ENCODE assay signal across 17 cellular contexts in the genomic region with DNA sequence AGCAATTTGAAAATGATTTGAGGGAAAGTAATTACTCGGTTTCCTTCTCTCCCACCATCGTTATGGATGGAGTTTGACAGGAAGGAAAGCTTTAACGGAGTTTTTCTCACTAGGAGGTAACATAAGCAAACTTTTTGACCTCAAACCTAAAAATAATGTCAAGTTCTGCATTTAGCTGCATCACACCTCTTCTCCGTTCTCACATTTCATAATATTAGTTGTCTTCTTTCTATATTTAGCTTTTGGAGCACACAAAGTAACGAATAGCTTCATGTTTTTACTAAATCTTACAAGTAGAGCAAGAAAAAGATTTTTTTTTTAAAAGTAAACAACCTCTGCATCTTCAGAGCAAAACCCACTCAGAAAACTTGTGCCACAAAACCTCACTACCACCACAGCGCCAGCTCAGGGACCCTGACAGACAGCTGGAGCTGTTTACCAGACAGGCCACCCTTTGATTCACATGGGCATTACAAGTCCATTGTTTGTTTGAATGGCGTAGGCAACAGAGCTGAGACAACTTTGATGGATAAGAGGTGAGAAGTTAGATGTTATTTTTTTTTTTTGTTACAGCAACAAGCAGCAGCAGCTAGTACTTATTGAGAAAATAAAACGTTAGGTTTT. TPM values are rescaled to one million over a fixed set of nuclear protein-coding genes. Genes with fewer than 3 reads are reported as not detected.
DNase-seq lines count a peak whose midpoint lies in the region; ATAC-seq and TF ChIP-seq lines count a peak whose summit lies in the region.
"Had no signal": no experiment of that assay in that cellular context is flagged by ENCODE, and none has a peak within 500 bp of the region (broad histone marks: within the 10 kb centered on the region; RNA-seq: fewer than 3 reads in every experiment).

No MANE protein-coding gene starts in this region.

- H3K27me3 ChIP-seq in osteoblast (ENCODE audit: insufficient read depth, low read length): no peaks in the 10 kb centered on the region
- H3K27me3 ChIP-seq: cardiac muscle cell, gastrocnemius medialis had no signal

- H3K4me3 Mint-ChIP-seq in activated CD4-positive, alpha-beta T cell treated with anti-CD3 and anti-CD28 coated beads for 36 hours: peak overlapping the region; percentile 1
- no peak overlapping the region for H3K4me3 Mint-ChIP-seq in chondrocyte (ENCODE audit: unreplicated experiment)
- H3K4me3 Mint-ChIP-seq: memory B cell; stimulated activated naive B cell treated with anti-CD40 and anti-IgM and Interleukin-4, amounts not matched to agents 10 μg/mL and 1 μg/mL and 100 μg/mL, for 72 hours had no signal

- POLR2A ChIA-PET in activated CD4-positive, alpha-beta T cell treated with anti-CD3 and anti-CD28 coated beads for 36 hours (lab: Charles Lee): interaction anchor here (0.6 to 1.2 kb wide), 6 partner anchors 19 to 174 kb away, joined by 3 to 6 read pairs (median 4); a partner anchor contains a TSS

- H3K4me1 Mint-ChIP-seq in activated CD4-positive, alpha-beta T cell treated with anti-CD3 and anti-CD28 coated beads for 36 hours: peaks cover 51% of the 10 kb centered on the region
- peaks cover 20% of the 10 kb centered on the region for H3K4me1 Mint-ChIP-seq in chondrocyte (ENCODE audit: low read depth)

- H3K27ac Mint-ChIP-seq in activated CD4-positive, alpha-beta T cell treated with anti-CD3 and anti-CD28 coated beads for 36 hours: no peak overlapping the region
- no peak overlapping the region for H3K27ac Mint-ChIP-seq in chondrocyte (ENCODE audit: unreplicated experiment)
- H3K27ac Mint-ChIP-seq: activated naive CD4-positive, alpha-beta T cell treated with anti-CD3 and anti-CD28 coated beads, Interleukin-2, amount 50 U/mL, for 72 hours; memory B cell; stimulated activated naive B cell treated with anti-CD40 and anti-IgM and Interleukin-4, amounts not matched to agents 10 μg/mL and 1 μg/mL and 100 μg/mL, for 72 hours had no signal

- no peaks in the 10 kb centered on the region for H3K9me3 ChIP-seq in osteoblast (ENCODE audit: low read depth, low read length)
- H3K9me3 ChIP-seq: A549, gastrocnemius medialis had no signal

- intact Hi-C loops in activated CD4-positive, alpha-beta T cell treated with anti-CD3 and anti-CD28 coated beads for 36 hours (cut with DNase I, micrococcal nuclease): no loop called here

- in situ Hi-C loops in G401 (cut with HindIII; ENCODE audit: low sequenced_read_pairs): no loop called here

- CTCF ChIA-PET in activated CD4-positive, alpha-beta T cell treated with anti-CD3 and anti-CD28 coated beads for 36 hours (lab: Charles Lee): interaction anchor here (0.5 to 1.3 kb wide), 10 partner anchors 9 to 171 kb away, joined by 3 to 6 read pairs (median 3); no protein-coding TSS in a partner anchor

- no peaks in the 10 kb centered on the region for H3K9me3 Mint-ChIP-seq in activated CD4-positive, alpha-beta T cell treated with anti-CD3 and anti-CD28 coated beads for 36 hours (ENCODE audit: low read depth)
- no peaks in the 10 kb centered on the region for H3K9me3 Mint-ChIP-seq in chondrocyte (ENCODE audit: low read depth)
- H3K9me3 Mint-ChIP-seq: activated naive CD4-positive, alpha-beta T cell treated with anti-CD3 and anti-CD28 coated beads, Interleukin-2, amount 50 U/mL, for 72 hours; memory B cell had no signal

- no peak for TF ChIP-seq CTCF in GM20000 (IDR thresholded peaks at IDR 0.05; ENCODE audit: extremely low read depth, missing control alignments)
- TF ChIP-seq CTCF in osteoblast (IDR thresholded peaks at IDR 0.05; ENCODE audit: extremely low read depth, low read depth, low read length): no peak
- no peak for TF ChIP-seq CTCF in chondrocyte (IDR thresholded peaks at IDR 0.05)

- H4K20me1 ChIP-seq in osteoblast (ENCODE audit: insufficient read depth, low read length): no peaks in the 10 kb centered on the region

- no peaks in the 10 kb centered on the region for H3K36me3 Mint-ChIP-seq in activated CD4-positive, alpha-beta T cell treated with anti-CD3 and anti-CD28 coated beads for 36 hours (ENCODE audit: low read depth)
- H3K36me3 Mint-ChIP-seq in chondrocyte (ENCODE audit: low read depth): no peaks in the 10 kb centered on the region
- H3K36me3 Mint-ChIP-seq: activated naive CD4-positive, alpha-beta T cell treated with anti-CD3 and anti-CD28 coated beads, Interleukin-2, amount 50 U/mL, for 72 hours; memory B cell; stimulated activated naive B cell treated with anti-CD40 and anti-IgM and Interleukin-4, amounts not matched to agents 10 μg/mL and 1 μg/mL and 100 μg/mL, for 72 hours had no signal

- peak overlapping the region; percentile 62 for H2AFZ ChIP-seq in osteoblast (ENCODE audit: low read length)

- peak overlapping the region; percentile 86 for H3K4me2 ChIP-seq in osteoblast (ENCODE audit: insufficient read depth, low read length)

- H3K4me3 ChIP-seq in osteoblast (ENCODE audit: insufficient read depth, low read length): peak overlapping the region; percentile 60
- H3K4me3 ChIP-seq: A549, cardiac muscle cell, gastrocnemius medialis, SK-N-MC had no signal

- peaks cover 19% of the 10 kb centered on the region for H3K4me1 ChIP-seq in osteoblast (ENCODE audit: insufficient read depth, low read length)
- H3K4me1 ChIP-seq: A549 had no signal

- no peak for ATAC-seq in activated CD4-positive, alpha-beta T cell treated with anti-CD3 and anti-CD28 coated beads for 36 hours
- ATAC-seq in GM19463 (IDR thresholded peaks at IDR 0.05; ENCODE audit: unreplicated experiment): no peak
- ATAC-seq: activated naive CD4-positive, alpha-beta T cell treated with anti-CD3 and anti-CD28 coated beads, Interleukin-2, amount 50 U/mL, for 72 hours; gastrocnemius medialis had no signal

- no peaks in the 10 kb centered on the region for H3K36me3 ChIP-seq in osteoblast (ENCODE audit: insufficient read depth, low read length)
- H3K36me3 ChIP-seq: cardiac muscle cell, gastrocnemius medialis had no signal

- no peaks in the 10 kb centered on the region for H3K79me2 ChIP-seq in osteoblast (ENCODE audit: insufficient read depth, low read length)

- DNase-seq in activated CD4-positive, alpha-beta T cell treated with anti-CD3 and anti-CD28 coated beads for 36 hours: no peak
- no peak for DNase-seq in activated CD4-positive, alpha-beta T cell treated with anti-CD3 and anti-CD28 coated beads for 1 hour
- DNase-seq in GM20000 (ENCODE audit: low spot score) (peak; percentile 18), SKM-1 (lab: John Stamatoyannopoulos, UW; ENCODE audit: unreplicated experiment) (peak; percentile 22), osteoblast (ENCODE audit: insufficient read length, low spot score, missing footprints) (peak; percentile 67), G401 (ENCODE audit: low spot score) (no peak), chondrocyte (ENCODE audit: low spot score) (no peak)
- DNase-seq: gastrocnemius medialis; stimulated activated naive B cell treated with anti-CD40 and anti-IgM and Interleukin-4, amounts not matched to agents 10 μg/mL and 1 μg/mL and 100 μg/mL, for 72 hours had no signal

- peaks cover 2% of the 10 kb centered on the region for H3K27me3 Mint-ChIP-seq in activated CD4-positive, alpha-beta T cell treated with anti-CD3 and anti-CD28 coated beads for 36 hours
- H3K27me3 Mint-ChIP-seq in chondrocyte (ENCODE audit: low read depth): peaks cover 3% of the 10 kb centered on the region

- no peak overlapping the region for H3K27ac ChIP-seq in osteoblast (ENCODE audit: low read depth, low read length)
- H3K27ac ChIP-seq: A549, cardiac muscle cell, gastrocnemius medialis, SK-N-MC had no signal

RNA-seq across cellular contexts. Expression of a gene that starts 21.9 kb away (rescaled TPM):
- 100 to 1,000 TPM; 133 to 161 TPM for total RNA-seq in activated CD4-positive, alpha-beta T cell treated with anti-CD3 and anti-CD28 coated beads for 36 hours
- total RNA-seq in osteoblast: not detected in 2 replicates
- not detected in 2 replicates for total RNA-seq in G401 (2014; rRNA removed; shearing (Covaris generic))
- total RNA-seq in chondrocyte: not detected in 3 replicates
- total RNA-seq: cardiac muscle cell, gastrocnemius medialis, HT-29, M059J had no signal

RNA-seq across cellular contexts. Expression of a gene that starts 47.1 kb away (rescaled TPM):
- total RNA-seq in activated CD4-positive, alpha-beta T cell treated with anti-CD3 and anti-CD28 coated beads for 36 hours: 100 to 1,000 TPM; 121 to 127 TPM
- total RNA-seq in osteoblast (under 0.01 TPM in 1 of 2 replicates, not detected in the other), chondrocyte (not detected in 3 replicates)
- not detected in 2 replicates for total RNA-seq in G401 (2014; rRNA removed; shearing (Covaris generic))
- total RNA-seq: cardiac muscle cell, gastrocnemius medialis, HT-29, M059J had no signal

Comparison
In these comparisons a context has a peak if more than half of its experiments do, and no peak if none do; other contexts are left out.
1. DNase-seq: peak in GM20000 (single experiment), SKM-1 (single experiment) and osteoblast (single experiment); none in activated CD4-positive, alpha-beta T cell treated with anti-CD3 and anti-CD28 coated beads for 36 hours (single experiment), activated CD4-positive, alpha-beta T cell treated with anti-CD3 and anti-CD28 coated beads for 1 hour (single experiment), G401 (single experiment) and chondrocyte (single experiment).
2. RNA of a gene that starts 21.9 kb away (total RNA-seq): 133 to 161 TPM in activated CD4-positive, alpha-beta T cell treated with anti-CD3 and anti-CD28 coated beads for 36 hours; not detected in osteoblast, not detected in G401 and not detected in chondrocyte; every median in the first group is over 100 times any median in the second.
3. RNA of a gene that starts 47.1 kb away (total RNA-seq): 121 to 127 TPM in activated CD4-positive, alpha-beta T cell treated with anti-CD3 and anti-CD28 coated beads for 36 hours; under 0.01 TPM in osteoblast, not detected in G401 and not detected in chondrocyte; every median in the first group is over 100 times any median in the second.